Comparison of ENCODE assay signal across 8 cellular contexts in the genomic region with DNA sequence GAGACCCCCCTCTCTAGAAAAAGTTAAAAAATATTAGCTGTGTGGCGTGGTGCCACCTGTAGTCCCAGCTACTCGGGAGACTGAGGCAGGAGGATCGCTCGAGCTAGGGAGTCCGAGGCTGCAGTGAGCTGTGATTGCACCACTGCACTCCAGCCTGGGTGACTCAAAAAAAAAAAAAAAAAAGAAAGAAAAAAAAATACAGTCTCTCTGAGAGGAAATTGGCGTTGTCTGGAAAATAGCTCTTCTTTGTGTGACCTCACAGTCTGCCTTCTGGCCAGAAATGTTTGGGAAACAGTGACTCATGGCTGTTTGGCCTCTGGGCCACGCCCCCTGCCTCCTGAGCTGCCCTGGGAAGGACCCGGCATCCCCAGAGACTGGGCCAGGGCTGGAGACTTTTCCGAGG. TPM values are rescaled to one million over a fixed set of nuclear protein-coding genes. Genes with fewer than 3 reads are reported as not detected.
DNase-seq lines count a peak whose midpoint lies in the region; ATAC-seq and TF ChIP-seq lines count a peak whose summit lies in the region.

No MANE protein-coding gene starts in this region.

- H3K4me3 ChIP-seq in HEK293 (ENCODE audit: low read depth, low read length) (no peak overlapping the region), SJCRH30 (peak overlapping the region; percentile 29)
- no peak overlapping the region for H3K4me3 ChIP-seq in naive thymus-derived CD4-positive, alpha-beta T cell (ENCODE audit: low read length)

- no peak for TF ChIP-seq CTCF in HEK293 (tag by site-specific recombination; IDR thresholded peaks at IDR 0.05)

- peaks cover 0 to 6% (median 0%) of the 10 kb centered on the region in 7 donors for H3K4me1 Mint-ChIP-seq in naive thymus-derived CD4-positive, alpha-beta T cell

- H3K27me3 Mint-ChIP-seq in naive thymus-derived CD4-positive, alpha-beta T cell: no peaks in the 10 kb centered on the region

- no peaks in the 10 kb centered on the region for H3K9me3 ChIP-seq in HEK293 (ENCODE audit: control insufficient read depth, insufficient read depth, low read depth, low read length)
- H3K9me3 ChIP-seq in SJCRH30 (replicated peaks): no peaks in the 10 kb centered on the region
- no peaks in the 10 kb centered on the region for H3K9me3 ChIP-seq in naive thymus-derived CD4-positive, alpha-beta T cell (ENCODE audit: control insufficient read depth in 2 of 3, low read length in 3 of 3)

- POLR2A ChIA-PET in HEK293 (lab: Yijun Ruan, JAX): interaction anchor here (0.6 to 3.3 kb wide), 12 partner anchors 10 to 173 kb away, joined by 3 to 48 read pairs (median 4); partner anchors contain the start of genes HNRNPM, MARCHF2, RAB11B and ZNF414
- POLR2A ChIA-PET in naive thymus-derived CD4-positive, alpha-beta T cell (lab: Charles Lee): interaction anchor here (1.3 kb wide), 1 partner anchor 21 kb away, joined by 3 read pairs; the partner anchor contains the start of gene HNRNPM

- peaks cover 0 to 19% (median 4%) of the 10 kb centered on the region in 5 donors for H3K36me3 Mint-ChIP-seq in naive thymus-derived CD4-positive, alpha-beta T cell

- CTCF ChIA-PET in HEK293 (lab: Yijun Ruan, JAX): interaction anchor here (0.7 to 2.3 kb wide), 5 partner anchors 11 to 155 kb away, joined by 3 to 16 read pairs (median 3); partner anchors contain the start of gene MARCHF2
- CTCF ChIA-PET in naive thymus-derived CD4-positive, alpha-beta T cell (lab: Charles Lee): interaction anchor here (0.5 to 0.6 kb wide), 2 partner anchors 161 to 164 kb away, joined by 4 read pairs; no protein-coding TSS in a partner anchor

- DNase-seq in SJCRH30: peak; percentile 86 to 88
- DNase-seq in fibroblast of gingiva (ENCODE audit: low read depth): peak; percentile 98
- DNase-seq in naive thymus-derived CD4-positive, alpha-beta T cell: no peak
- DNase-seq in NCI-H2227 (lab: John Stamatoyannopoulos, UW; ENCODE audit: unreplicated experiment): no peak
- no peak for DNase-seq in NCI-H1417 treated with DMSO at 0.1 percent for 48 hours (lab: John Stamatoyannopoulos, UW)
- no peak for DNase-seq in stimulated activated CD4-positive, alpha-beta T cell treated with anti-CD3 and anti-CD28 coated beads, Interleukin-2, amount 100 ng/mL, for 48 hours

- H3K27ac ChIP-seq in HEK293 (ENCODE audit: extremely low read depth, low read depth, low read length) (no peak overlapping the region), SJCRH30 (peak overlapping the region; percentile 58)
- H3K27ac ChIP-seq in naive thymus-derived CD4-positive, alpha-beta T cell (ENCODE audit: low read depth, low read length): no peak overlapping the region

- ATAC-seq in naive thymus-derived CD4-positive, alpha-beta T cell: peak; percentile 91
- ATAC-seq in HG03354 (IDR thresholded peaks at IDR 0.05; ENCODE audit: poor library complexity, severe bottlenecking, unreplicated experiment): no peak

- H3K9me3 Mint-ChIP-seq in naive thymus-derived CD4-positive, alpha-beta T cell: peaks cover 0 to 1% (median 0%) of the 10 kb centered on the region in 11 donors

- no peak overlapping the region for H3K4me3 Mint-ChIP-seq in naive thymus-derived CD4-positive, alpha-beta T cell

- H3K36me3 ChIP-seq in HEK293 (ENCODE audit: control insufficient read depth in 2 of 2, insufficient read depth in 1 of 2, low read length in 2 of 2): peaks cover 0 to 8% of the 10 kb centered on the region in 2 experiments; a peak in 1 of 3 replicates
- H3K36me3 ChIP-seq in SJCRH30: no peaks in the 10 kb centered on the region
- peaks cover 0 to 16% (median 5%) of the 10 kb centered on the region in 3 experiments for H3K36me3 ChIP-seq in naive thymus-derived CD4-positive, alpha-beta T cell (ENCODE audit: control insufficient read depth in 2 of 3, insufficient read depth in 3 of 3, low read length in 3 of 3)

- H3K4me1 ChIP-seq in HEK293 (ENCODE audit: control insufficient read depth, insufficient read depth, low read length) (peaks cover 4% of the 10 kb centered on the region), SJCRH30 (peaks cover 3% of the 10 kb centered on the region; the same call in 1 of the 2 replicates)
- no peaks in the 10 kb centered on the region for H3K4me1 ChIP-seq in naive thymus-derived CD4-positive, alpha-beta T cell (ENCODE audit: control insufficient read depth in 2 of 2, insufficient read depth in 2 of 2, low read length in 2 of 2)

- no peaks in the 10 kb centered on the region for H3K27me3 ChIP-seq in SJCRH30
- no peaks in the 10 kb centered on the region for H3K27me3 ChIP-seq in naive thymus-derived CD4-positive, alpha-beta T cell (ENCODE audit: control insufficient read depth in 2 of 2, insufficient read depth in 2 of 2, low read length in 2 of 2)

- intact Hi-C loops in naive thymus-derived CD4-positive, alpha-beta T cell (cut with micrococcal nuclease): no loop called here

- no peak overlapping the region for H3K27ac Mint-ChIP-seq in naive thymus-derived CD4-positive, alpha-beta T cell

TF ChIP-seq in HEK293, 187 proteins besides CTCF, POLR2A, EP300 and RAD21 (continues in another document):
- TF ChIP-seq, protein P1, sequence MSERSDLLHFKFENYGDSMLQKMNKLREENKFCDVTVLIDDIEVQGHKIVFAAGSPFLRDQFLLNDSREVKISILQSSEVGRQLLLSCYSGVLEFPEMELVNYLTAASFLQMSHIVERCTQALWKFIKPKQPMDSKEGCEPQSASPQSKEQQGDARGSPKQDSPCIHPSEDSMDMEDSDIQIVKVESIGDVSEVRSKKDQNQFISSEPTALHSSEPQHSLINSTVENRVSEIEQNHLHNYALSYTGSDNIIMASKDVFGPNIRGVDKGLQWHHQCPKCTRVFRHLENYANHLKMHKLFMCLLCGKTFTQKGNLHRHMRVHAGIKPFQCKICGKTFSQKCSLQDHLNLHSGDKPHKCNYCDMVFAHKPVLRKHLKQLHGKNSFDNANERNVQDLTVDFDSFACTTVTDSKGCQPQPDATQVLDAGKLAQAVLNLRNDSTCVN (tag by site-specific recombination; optimal IDR thresholded peaks at IDR 0.05): no peak
- TF ChIP-seq ZNF48 (tag by site-specific recombination; IDR thresholded peaks at IDR 0.05) (no peak), ZNF544 (tag by site-specific recombination; IDR thresholded peaks at IDR 0.05) (no peak), ZNF121 (tag by site-specific recombination; IDR thresholded peaks at IDR 0.05) (no peak), ZNF677 (tag by site-specific recombination; IDR thresholded peaks at IDR 0.05) (no peak), ZSCAN23 (tag by site-specific recombination; IDR thresholded peaks at IDR 0.05) (0 out of 2 replicates have a peak, but pooled peaks have one; percentile 38), PATZ1 (tag by site-specific recombination; IDR thresholded peaks at IDR 0.05) (no peak), ZNF37A (tag by site-specific recombination; IDR thresholded peaks at IDR 0.05) (no peak), KLF16 (tag by site-specific recombination; IDR thresholded peaks at IDR 0.05) (peak; percentile 48; the same call in 1 of the 2 replicates), ZNF366 (tag by site-specific recombination; conservative IDR thresholded peaks at IDR 0.05) (peak; percentile 78)
- TF ChIP-seq, protein P2, sequence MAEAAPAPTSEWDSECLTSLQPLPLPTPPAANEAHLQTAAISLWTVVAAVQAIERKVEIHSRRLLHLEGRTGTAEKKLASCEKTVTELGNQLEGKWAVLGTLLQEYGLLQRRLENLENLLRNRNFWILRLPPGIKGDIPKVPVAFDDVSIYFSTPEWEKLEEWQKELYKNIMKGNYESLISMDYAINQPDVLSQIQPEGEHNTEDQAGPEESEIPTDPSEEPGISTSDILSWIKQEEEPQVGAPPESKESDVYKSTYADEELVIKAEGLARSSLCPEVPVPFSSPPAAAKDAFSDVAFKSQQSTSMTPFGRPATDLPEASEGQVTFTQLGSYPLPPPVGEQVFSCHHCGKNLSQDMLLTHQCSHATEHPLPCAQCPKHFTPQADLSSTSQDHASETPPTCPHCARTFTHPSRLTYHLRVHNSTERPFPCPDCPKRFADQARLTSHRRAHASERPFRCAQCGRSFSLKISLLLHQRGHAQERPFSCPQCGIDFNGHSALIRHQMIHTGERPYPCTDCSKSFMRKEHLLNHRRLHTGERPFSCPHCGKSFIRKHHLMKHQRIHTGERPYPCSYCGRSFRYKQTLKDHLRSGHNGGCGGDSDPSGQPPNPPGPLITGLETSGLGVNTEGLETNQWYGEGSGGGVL (tag by site-specific recombination; IDR thresholded peaks at IDR 0.05): no peak

RNA-seq across cellular contexts. Expression of gene MARCHF2, which starts 10.7 kb away (rescaled TPM):
- total RNA-seq in SJCRH30 (2014; rRNA removed; shearing (Covaris generic)): 0.55 and 2.8 TPM in 2 replicates
- 10 to 100 TPM; 18.0 to 42.1 (median 23.4) TPM for total RNA-seq in naive thymus-derived CD4-positive, alpha-beta T cell
- polyA plus RNA-seq in naive thymus-derived CD4-positive, alpha-beta T cell: 10 to 100 TPM; 23.2 to 41.4 TPM

RNA-seq across cellular contexts. Expression of gene HNRNPM, which starts 21.0 kb away (rescaled TPM):
- 191 and 195 TPM in 2 replicates for total RNA-seq in SJCRH30 (2014; rRNA removed; shearing (Covaris generic))
- 100 to 1,000 TPM; 175 to 280 (median 272) TPM for total RNA-seq in naive thymus-derived CD4-positive, alpha-beta T cell
- polyA plus RNA-seq in naive thymus-derived CD4-positive, alpha-beta T cell: 100 to 1,000 TPM; 210 to 378 TPM

RNA-seq across cellular contexts. Expression of gene RAB11B, which starts 33.7 kb away (rescaled TPM):
- 15.9 and 17.7 TPM in 2 replicates for total RNA-seq in SJCRH30 (2014; rRNA removed; shearing (Covaris generic))
- 100 to 1,000 TPM in 3 of 5 experiments, 10 to 100 TPM in 2; 77.4 to 113 (median 103) TPM for total RNA-seq in naive thymus-derived CD4-positive, alpha-beta T cell
- polyA plus RNA-seq in naive thymus-derived CD4-positive, alpha-beta T cell: 10 to 100 TPM; 53.1 to 63.8 TPM

RNA-seq across cellular contexts. Expression of gene ANGPTL4, which starts 59.9 kb away (rescaled TPM):
- 0.10 and 0.59 TPM in 2 replicates for total RNA-seq in SJCRH30 (2014; rRNA removed; shearing (Covaris generic))
- 1 to 10 TPM in 1 of 5 experiments, not detected in 4; 1.1 TPM for total RNA-seq in naive thymus-derived CD4-positive, alpha-beta T cell
- polyA plus RNA-seq in naive thymus-derived CD4-positive, alpha-beta T cell: not detected

Comparison
In these comparisons a context has a peak if more than half of its experiments do, and no peak if none do; other contexts are left out.
1. DNase-seq: peak in SJCRH30 (2 of 2) and fibroblast of gingiva (single experiment); none in naive thymus-derived CD4-positive, alpha-beta T cell (0 of 9), NCI-H2227 (single experiment), NCI-H1417 treated with DMSO at 0.1 percent for 48 hours (single experiment) and stimulated activated CD4-positive, alpha-beta T cell treated with anti-CD3 and anti-CD28 coated beads, Interleukin-2, amount 100 ng/mL, for 48 hours (0 of 2).